In genomic region chr18:26545737-26546136, GRCh38 we compare ENCODE assay signal across 9 cellular contexts. TPM values are rescaled to one million over a fixed set of nuclear protein-coding genes. Genes with fewer than 3 reads are reported as not detected.
DNase-seq lines count a peak whose midpoint lies in the region; ATAC-seq and TF ChIP-seq lines count a peak whose summit lies in the region.
"Had no signal": no experiment of that assay in that cellular context is flagged by ENCODE, and none has a peak within 500 bp of the region (broad histone marks: within the 10 kb centered on the region; RNA-seq: fewer than 3 reads in every experiment).

No MANE protein-coding gene starts in this region.

- peak overlapping the region; percentile 44 for H3K4me3 ChIP-seq in BE2C (ENCODE audit: low read depth, low read length)
- H3K4me3 ChIP-seq in breast epithelium: peak overlapping the region in 2 of 3 donors; percentile 79 to 96

- H3K4me1 ChIP-seq in BE2C: no peaks in the 10 kb centered on the region
- H3K4me1 ChIP-seq in breast epithelium: peaks cover under 1 to 13% of the 10 kb centered on the region in 2 donors

- TF ChIP-seq POLR2A in breast epithelium (IDR thresholded peaks at IDR 0.05): no peak

- DNase-seq in BE2C (no peak), HFFc6 (no peak), breast epithelium (ENCODE audit: low spot score in 2 of 2) (no peak), kidney tubule cell (ENCODE audit: low spot score) (peak; percentile 39), NCI-H1092 treated with DMSO at 0.1 percent for 48 hours (lab: John Stamatoyannopoulos, UW) (no peak)
- no peak for DNase-seq in stimulated activated CD4-positive, alpha-beta T cell treated with anti-CD3 and anti-CD28 coated beads, Interleukin-4, amount 100 ng/mL, for 4 hours
- DNase-seq: SW 1271 had no signal

- H3K27me3 ChIP-seq in BE2C (no peaks in the 10 kb centered on the region), breast epithelium (no peaks in the 10 kb centered on the region)

- H3K4me1 Mint-ChIP-seq in HFFc6 (ENCODE audit: low read depth): peaks cover 59% of the 10 kb centered on the region

- H3K9me3 Mint-ChIP-seq in HFFc6: no peaks in the 10 kb centered on the region

- no peaks in the 10 kb centered on the region for H3K9me3 ChIP-seq in BE2C
- no peaks in the 10 kb centered on the region for H3K9me3 ChIP-seq in breast epithelium

- no peaks in the 10 kb centered on the region; the same call in 1 of the 2 replicates for H3K27me3 Mint-ChIP-seq in HFFc6 (ENCODE audit: insufficient read depth)

- H3K27ac ChIP-seq in breast epithelium: peak overlapping the region; percentile 22 to 91

- no peak overlapping the region for H3K27ac Mint-ChIP-seq in HFFc6

- ATAC-seq in HG03342 (IDR thresholded peaks at IDR 0.05; ENCODE audit: unreplicated experiment) (no peak), HG03460 (IDR thresholded peaks at IDR 0.05; ENCODE audit: unreplicated experiment) (no peak)

- peak overlapping the region; percentile 70 for H3K4me3 Mint-ChIP-seq in HFFc6

- intact Hi-C loops in breast epithelium (cut with DNase I; ENCODE audit: low total_unique reads): no loop called here

- TF ChIP-seq CTCF in BE2C (IDR thresholded peaks at IDR 0.05; ENCODE audit: low read depth, low read length): no peak
- no peak for TF ChIP-seq CTCF in HFFc6 (IDR thresholded peaks at IDR 0.05)
- no peak for TF ChIP-seq CTCF in breast epithelium (IDR thresholded peaks at IDR 0.05)

- H3K36me3 ChIP-seq in BE2C: no peaks in the 10 kb centered on the region
- H3K36me3 ChIP-seq in breast epithelium: no peaks in the 10 kb centered on the region

- H3K36me3 Mint-ChIP-seq in HFFc6 (ENCODE audit: low read depth): peaks cover 14% of the 10 kb centered on the region; the same call in 1 of the 2 replicates

RNA-seq across cellular contexts. Expression of gene KCTD1, which starts 2.6 kb away (rescaled TPM):
- polyA plus RNA-seq in BE2C (2012; ENCODE audit: insufficient read depth, insufficient read length, low read depth): 17.7 TPM
- 10 to 100 TPM; 14.7 to 18.5 (median 17.7) TPM for total RNA-seq in HFFc6 (2021; fragmentation: NEBNext Ultra II Directional; extraction: Animal tissue kit (Norgen Biotek cat#: 25700))
- total RNA-seq in breast epithelium: 10 to 100 TPM in 2 of 3 donors, 1 to 10 TPM in 1; 5.6 to 47.3 (median 41.6) TPM
